Comparison of ENCODE assay signal across 17 cellular contexts in genomic region chr3:40463579-40463978, GRCh38.
"Had no signal": no experiment of that assay in that cellular context is flagged by ENCODE, and none has a peak within 500 bp of the region (broad histone marks: within the 10 kb centered on the region; RNA-seq: fewer than 3 reads in every experiment).

No MANE protein-coding gene starts in this region.

- H3K9me3 Mint-ChIP-seq: effector memory CD8-positive, alpha-beta T cell; nephron progenitor cell had no signal

- ATAC-seq: body of pancreas, gastrocnemius medialis, heart right ventricle, left lobe of liver had no signal

- DNase-seq: activated CD4-positive, alpha-beta T cell treated with anti-CD3 and anti-CD28 coated beads for 1 hour; activated CD8-positive, alpha-beta memory T cell treated with anti-CD3 and anti-CD28 coated beads for 24 hours; activated gamma-delta T cell treated with Interleukin-2 at 50 U/mL for 16 hours; amniotic stem cell; body of pancreas; cortex of kidney; gastrocnemius medialis; heart right ventricle; islet precursor cell; mammary epithelial cell; mucosa of descending colon; nephron progenitor cell; sigmoid colon; stimulated activated CD4-positive, alpha-beta T cell treated with anti-CD3 and anti-CD28 coated beads, Interleukin-2, amount 100 ng/mL, for 24 hours had no signal

- H3K27me3 Mint-ChIP-seq: effector memory CD8-positive, alpha-beta T cell had no signal

- H3K27ac ChIP-seq: body of pancreas, epithelial cell of prostate, gastrocnemius medialis, heart right ventricle, sigmoid colon had no signal

- H3K4me3 Mint-ChIP-seq: nephron progenitor cell had no signal

- H3K27me3 ChIP-seq: body of pancreas, gastrocnemius medialis, heart right ventricle, sigmoid colon had no signal

- H3K4me3 ChIP-seq: body of pancreas, gastrocnemius medialis, heart right ventricle, mucosa of descending colon, sigmoid colon had no signal
